ENCODE assay signal across 29 cellular contexts in genomic region chr15:68485721-68486360, GRCh38. TPM values are rescaled to one million over a fixed set of nuclear protein-coding genes. Genes with fewer than 3 reads are reported as not detected.
DNase-seq lines count a peak whose midpoint lies in the region; ATAC-seq and TF ChIP-seq lines count a peak whose summit lies in the region.
"Had no signal": no experiment of that assay in that cellular context is flagged by ENCODE, and none has a peak within 500 bp of the region (broad histone marks: within the 10 kb centered on the region; RNA-seq: fewer than 3 reads in every experiment).

No MANE protein-coding gene starts in this region.

- no peaks in the 10 kb centered on the region for H3K9me3 Mint-ChIP-seq in neural progenitor cell
- H3K9me3 Mint-ChIP-seq: natural killer cell treated with Interleukin-12 subunit alpha and Interleukin-12 subunit beta and Interleukin-15 and Interleukin-18, amount 100 ng/mL, for 72 hours had no signal

- peaks cover 0 to 16% (median 11%) of the 10 kb centered on the region in 11 experiments; a peak in 16 of 22 replicates for H3K9me3 ChIP-seq in BLaER1 treated with 17β-estradiol and CSF1 and Interleukin-3, amounts not matched to agents 10 nM and 100 nM (replicated peaks in 1 of 11)
- H3K9me3 ChIP-seq in MG63: no peaks in the 10 kb centered on the region
- H3K9me3 ChIP-seq in neural progenitor cell (ENCODE audit: low read depth): no peaks in the 10 kb centered on the region
- no peaks in the 10 kb centered on the region for H3K9me3 ChIP-seq in suprapubic skin
- H3K9me3 ChIP-seq: gastroesophageal sphincter, mucosa of descending colon, ovary had no signal

- no peak overlapping the region for H3K27ac ChIP-seq in BLaER1 treated with 17β-estradiol and CSF1 and Interleukin-3, amounts not matched to agents 10 nM and 100 nM
- no peak overlapping the region for H3K27ac ChIP-seq in neural progenitor cell
- peak overlapping the region; percentile 77 for H3K27ac ChIP-seq in suprapubic skin
- H3K27ac ChIP-seq: hepatocyte had no signal

- H2AFZ ChIP-seq in neural progenitor cell (replicated peaks): no peak overlapping the region
- H2AFZ ChIP-seq: hepatocyte had no signal

- H3F3A ChIP-seq in neural progenitor cell (ENCODE audit: low read depth): no peaks in the 10 kb centered on the region

- DNase-seq in MG63 (peak; percentile 30), neural progenitor cell (ENCODE audit: low spot score) (no peak), suprapubic skin (ENCODE audit: low spot score in 2 of 2) (no peak), NCI-H226 (no peak), cortex of kidney (lab: John Stamatoyannopoulos, UW) (no peak)
- DNase-seq: activated CD4-positive, alpha-beta T cell treated with anti-CD3 and anti-CD28 coated beads, Interleukin-2, amount 50 U/mL, for 1 hour; activated effector memory CD4-positive, alpha-beta T cell treated with anti-CD3 and anti-CD28 coated beads, Interleukin-2, amount 50 U/mL, for 16 hours; activated T-cell treated with anti-CD3 and anti-CD28 coated beads, Interleukin-2, amount 50 U/mL, for 1 hour; cerebellar nuclear complex; KG1; MM.1S; mucosa of descending colon; NCI-H1105 treated with DMSO at 0.1 percent for 48 hours; NCI-H2029; NCI-H526; NK-92 treated with Interleukin-12 subunit alpha and Interleukin-12 subunit beta, amount 100 ng/mL, for 24 hours; stimulated activated CD4-positive, alpha-beta T cell treated with anti-CD3 and anti-CD28 coated beads, Interleukin-12 subunit alpha, Interleukin-12 subunit beta, amount 100 ng/mL, for 4 hours; stimulated activated CD4-positive, alpha-beta T cell treated with anti-CD3 and anti-CD28 coated beads, Interleukin-4, amount 100 ng/mL, for 1 hour had no signal

- H3K4me2 ChIP-seq in BLaER1 treated with 17β-estradiol and CSF1 and Interleukin-3, amounts not matched to agents 10 nM and 100 nM: peak overlapping the region in 8 of 11 experiments; percentile 13 to 76 (median 56); a peak in 14 of 22 replicates
- H3K4me2 ChIP-seq in neural progenitor cell: no peak overlapping the region
- H3K4me2 ChIP-seq: hepatocyte had no signal

- no peaks in the 10 kb centered on the region for H3K27me3 Mint-ChIP-seq in neural progenitor cell (ENCODE audit: insufficient read depth, low read depth)

- TF ChIP-seq CTCF in neural progenitor cell (IDR thresholded peaks at IDR 0.05) (no peak), suprapubic skin (IDR thresholded peaks at IDR 0.05) (no peak)

- H3K36me3 Mint-ChIP-seq in neural progenitor cell: no peaks in the 10 kb centered on the region
- H3K36me3 Mint-ChIP-seq: brain; natural killer cell treated with Interleukin-12 subunit alpha and Interleukin-12 subunit beta and Interleukin-15 and Interleukin-18, amount 100 ng/mL, for 72 hours had no signal

- H4K20me1 ChIP-seq in BLaER1 treated with 17β-estradiol and CSF1 and Interleukin-3, amounts not matched to agents 10 nM and 100 nM: no peaks in the 10 kb centered on the region
- no peaks in the 10 kb centered on the region for H4K20me1 ChIP-seq in neural progenitor cell (ENCODE audit: low read depth)

- H3K27ac Mint-ChIP-seq in neural progenitor cell: peak overlapping the region; percentile 48
- H3K27ac Mint-ChIP-seq: B cell; brain; natural killer cell treated with Interleukin-12 subunit alpha and Interleukin-12 subunit beta and Interleukin-15 and Interleukin-18, amount 100 ng/mL, for 72 hours; WTC11 had no signal

- H3K4me3 Mint-ChIP-seq in neural progenitor cell: no peak overlapping the region
- H3K4me3 Mint-ChIP-seq: B cell; brain; natural killer cell treated with Interleukin-12 subunit alpha and Interleukin-12 subunit beta and Interleukin-15 and Interleukin-18, amount 100 ng/mL, for 72 hours; WTC11 had no signal

- no peak overlapping the region for H3K4me3 ChIP-seq in BLaER1 treated with 17β-estradiol and CSF1 and Interleukin-3, amounts not matched to agents 10 nM and 100 nM
- H3K4me3 ChIP-seq in MG63 (no peak overlapping the region), neural progenitor cell (no peak overlapping the region), suprapubic skin (no peak overlapping the region)
- H3K4me3 ChIP-seq: gastroesophageal sphincter, GM12878, hepatocyte, lung, mucosa of descending colon, ovary had no signal

- no peaks in the 10 kb centered on the region for H3K36me3 ChIP-seq in BLaER1 treated with 17β-estradiol and CSF1 and Interleukin-3, amounts not matched to agents 10 nM and 100 nM
- H3K36me3 ChIP-seq in MG63 (no peaks in the 10 kb centered on the region), neural progenitor cell (no peaks in the 10 kb centered on the region), suprapubic skin (no peaks in the 10 kb centered on the region)
- H3K36me3 ChIP-seq: gastroesophageal sphincter, ovary had no signal

- peaks cover 4% of the 10 kb centered on the region for H3K4me1 Mint-ChIP-seq in neural progenitor cell
- H3K4me1 Mint-ChIP-seq: B cell had no signal

- WGBS in suprapubic skin: 78% methylated on average over 6 of the region's 6 CpGs

- peaks cover 0 to 47% (median 41%) of the 10 kb centered on the region in 10 experiments; a peak in 17 of 20 replicates for H3K4me1 ChIP-seq in BLaER1 treated with 17β-estradiol and CSF1 and Interleukin-3, amounts not matched to agents 10 nM and 100 nM
- H3K4me1 ChIP-seq in neural progenitor cell (no peaks in the 10 kb centered on the region), suprapubic skin (peaks cover 32% of the 10 kb centered on the region)

- H3K27me3 ChIP-seq in BLaER1 treated with 17β-estradiol and CSF1 and Interleukin-3, amounts not matched to agents 10 nM and 100 nM: no peaks in the 10 kb centered on the region
- no peaks in the 10 kb centered on the region for H3K27me3 ChIP-seq in MG63
- no peaks in the 10 kb centered on the region for H3K27me3 ChIP-seq in neural progenitor cell
- peaks cover 3% of the 10 kb centered on the region for H3K27me3 ChIP-seq in suprapubic skin
- H3K27me3 ChIP-seq: hepatocyte, ovary had no signal

- ATAC-seq in HG02610 (IDR thresholded peaks at IDR 0.05; ENCODE audit: unreplicated experiment): no peak
- ATAC-seq: GM12878, WTC11 had no signal

- H3K9ac ChIP-seq in BLaER1 treated with 17β-estradiol and CSF1 and Interleukin-3, amounts not matched to agents 10 nM and 100 nM: no peak overlapping the region
- no peak overlapping the region for H3K9ac ChIP-seq in neural progenitor cell

- H3K79me2 ChIP-seq in neural progenitor cell (ENCODE audit: low read depth): no peaks in the 10 kb centered on the region
- H3K79me2 ChIP-seq: hepatocyte had no signal

- TF ChIP-seq EP300 in suprapubic skin (IDR thresholded peaks at IDR 0.05): no peak

- TF ChIP-seq POLR2A in suprapubic skin (IDR thresholded peaks at IDR 0.05): no peak

RNA-seq across cellular contexts. Expression of gene ITGA11, which starts 53.9 kb away (rescaled TPM):
- total RNA-seq in MG63 (2014; rRNA removed; shearing (Covaris generic); ENCODE audit: low replicate concordance): 41.0 and 63.4 TPM in 2 replicates
- total RNA-seq in neural progenitor cell (ENCODE audit: low replicate concordance) (not detected in 2 replicates), suprapubic skin (1 to 10 TPM in 3 of 4 donors, under 1 TPM in 1; 0.83 to 3.6 (median 2.0) TPM)
- total RNA-seq: B cell had no signal
